ENCODE assay signal across 8 cellular contexts in genomic region chr16:51982715-51983680, GRCh38.
A peak's percentile ranks its signal among the peaks of the same experiment; 100 is the strongest.
DNase-seq lines count a peak whose midpoint lies in the region; FAIRE-seq and TF ChIP-seq lines count a peak whose summit lies in the region.

No MANE protein-coding gene starts in this region.

- H3K36me3 ChIP-seq in tibial nerve = no peaks in the 10 kb centered on the region

- no peak overlapping the region for H3K27ac ChIP-seq in 22Rv1
- no peak overlapping the region for H3K27ac ChIP-seq in tibial nerve

- H3K27me3 ChIP-seq in tibial nerve = peaks cover 0 to 4% of the 10 kb centered on the region in 2 donors

- H3K27me3 Mint-ChIP-seq in brain = peaks cover 4% of the 10 kb centered on the region

- no peak for TF ChIP-seq POLR2A in tibial nerve (IDR thresholded peaks at IDR 0.05)

- H3K4me3 ChIP-seq in tibial nerve = no peak overlapping the region

- H3K4me1 Mint-ChIP-seq in brain = peaks cover 15% of the 10 kb centered on the region

- WGBS in tibial nerve, 2 donors = 29 to 40% methylated on average over 11 of the region's 11 CpGs

- no peak for TF ChIP-seq EP300 in tibial nerve (IDR thresholded peaks at IDR 0.05)

- H3K27ac Mint-ChIP-seq in brain = peak overlapping the region in 1 of 5 experiments; percentile 19

- H3K4me1 ChIP-seq in tibial nerve = no peaks in the 10 kb centered on the region

- peak; percentile 97 for FAIRE-seq in islet of Langerhans (lab: Jason Lieb, UNC)

- H3K9me3 ChIP-seq in tibial nerve = no peaks in the 10 kb centered on the region

- H3K4me3 Mint-ChIP-seq in brain = no peak overlapping the region

- TF ChIP-seq CTCF in 22Rv1 (IDR thresholded peaks at IDR 0.05) (peak; percentile 88), brain (conservative IDR thresholded peaks at IDR 0.05) (peak; percentile 77 to 83), tibial nerve (IDR thresholded peaks at IDR 0.05) (peak; percentile 52 to 67 (median 62))

- H3K9me3 Mint-ChIP-seq in brain = peaks cover 0 to 5% (median 2%) of the 10 kb centered on the region in 5 experiments

- no peaks in the 10 kb centered on the region for H3K36me3 Mint-ChIP-seq in brain

- peak; percentile 73 for DNase-seq in ELR (ENCODE audit: low read depth)
- DNase-seq in HS-27A (ENCODE audit: low read depth) = peak; percentile 36
- peak; percentile 58 for DNase-seq in NCI-H748 treated with DMSO at 0.1 percent for 48 hours (lab: John Stamatoyannopoulos, UW)
- DNase-seq in tibial nerve (ENCODE audit: low spot score in 2 of 2) = peak in 1 of 2 donors; percentile 34
- no peak for DNase-seq in activated T-cell treated with anti-CD3 and anti-CD28 coated beads, Interleukin-2, amount 50 U/mL, for 48 hours

Comparison
In these comparisons a context has a peak if more than half of its experiments do, and no peak if none do; other contexts are left out.
1. DNase-seq: peak in ELR (single experiment), HS-27A (single experiment) and NCI-H748 treated with DMSO at 0.1 percent for 48 hours (single experiment); none in activated T-cell treated with anti-CD3 and anti-CD28 coated beads, Interleukin-2, amount 50 U/mL, for 48 hours (0 of 2).
2. Peak in every context shown above with its lines, with median percentiles within 50 percentile points of each other: CTCF ChIP-seq.